8 cellular contexts compared by ENCODE assay signal in genomic region chr2:218892693-218893348, GRCh38. TPM values are rescaled to one million over a fixed set of nuclear protein-coding genes. Genes with fewer than 3 reads are reported as not detected.
DNase-seq lines count a peak whose midpoint lies in the region; ATAC-seq, FAIRE-seq and TF ChIP-seq lines count a peak whose summit lies in the region.

No MANE protein-coding gene starts in this region.

- peaks cover 78% of the 10 kb centered on the region for H3K27me3 ChIP-seq in astrocyte (ENCODE audit: insufficient read depth, low read length)

- peak overlapping the region; percentile 6 for H3K9ac ChIP-seq in astrocyte (ENCODE audit: low read length)

- H3K4me1 ChIP-seq in astrocyte (ENCODE audit: insufficient read depth, low read length), result peaks cover 23% of the 10 kb centered on the region

- DNase-seq in GM12891 (ENCODE audit: insufficient read length, low spot score) (peak; percentile 73), NCI-H1105 (lab: John Stamatoyannopoulos, UW) (peak; percentile 63), T-helper 22 cell (ENCODE audit: low read depth) (peak; percentile 84), astrocyte (ENCODE audit: low read depth) (peak; percentile 37), iPS-NIHi7 (ENCODE audit: extremely low spot score) (peak; percentile 75), NCI-H1048 (lab: John Stamatoyannopoulos, UW) (no peak)
- peak; percentile 83 for DNase-seq in stimulated activated CD4-positive, alpha-beta T cell treated with anti-CD3 and anti-CD28 coated beads, Interleukin-12 subunit alpha, Interleukin-12 subunit beta, amount 100 ng/mL, for 4 hours

- no peaks in the 10 kb centered on the region for H3K36me3 Mint-ChIP-seq in astrocyte (ENCODE audit: low read depth, unreplicated experiment)

- peaks cover 9% of the 10 kb centered on the region for H3K9me3 Mint-ChIP-seq in astrocyte (ENCODE audit: unreplicated experiment)

- TF ChIP-seq CTCF in astrocyte (IDR thresholded peaks at IDR 0.05; ENCODE audit: insufficient read depth, low read depth, low read length), result no peak

- no peak for TF ChIP-seq POLR2A in GM12891 (IDR thresholded peaks at IDR 0.05; ENCODE audit: low read depth, low read length)

- no peaks in the 10 kb centered on the region for H4K20me1 ChIP-seq in astrocyte (ENCODE audit: insufficient read depth, low read length)

- H3K4me3 Mint-ChIP-seq in astrocyte (ENCODE audit: unreplicated experiment), result peak overlapping the region; percentile 64

- peak overlapping the region; percentile 83 for H3K4me2 ChIP-seq in astrocyte (ENCODE audit: low read length)

- H3K27ac Mint-ChIP-seq in astrocyte (ENCODE audit: unreplicated experiment), result no peak overlapping the region

- no peak overlapping the region for H3K27ac ChIP-seq in astrocyte (ENCODE audit: low read depth, low read length)

- peak overlapping the region; percentile 80 for H2AFZ ChIP-seq in astrocyte (ENCODE audit: low read depth, low read length)

- no peaks in the 10 kb centered on the region for H3K9me3 ChIP-seq in astrocyte (ENCODE audit: insufficient read depth, low read depth, low read length)

- peaks cover 20% of the 10 kb centered on the region for H3K4me1 Mint-ChIP-seq in astrocyte (ENCODE audit: low read depth, unreplicated experiment)

- peak; percentile 44 for ATAC-seq in HG02610 (IDR thresholded peaks at IDR 0.05; ENCODE audit: unreplicated experiment)

- H3K79me2 ChIP-seq in astrocyte (ENCODE audit: insufficient read depth, low read length), result no peaks in the 10 kb centered on the region

- no peaks in the 10 kb centered on the region for H3K36me3 ChIP-seq in astrocyte (ENCODE audit: insufficient read depth, low read length)

- peaks cover 67% of the 10 kb centered on the region for H3K27me3 Mint-ChIP-seq in astrocyte (ENCODE audit: low read depth, unreplicated experiment)

- FAIRE-seq in GM12891 (lab: Jason Lieb, UNC) (peak; percentile 100), astrocyte (lab: Jason Lieb, UNC) (no peak)

- H3K4me3 ChIP-seq in astrocyte (ENCODE audit: insufficient read depth, low read depth, low read length), result peak overlapping the region; percentile 42

TF ChIP-seq in GM12891, 5 proteins besides CTCF, POLR2A, EP300 and RAD21:
- peak; percentile 67 for TF ChIP-seq SPI1 (IDR thresholded peaks at IDR 0.05; ENCODE audit: low read depth, low read length)
- peak; percentile 50; the same call in 1 of the 2 replicates for TF ChIP-seq POLR2AphosphoS5 (IDR thresholded peaks at IDR 0.05; ENCODE audit: low read depth, low read length)
- TF ChIP-seq POU2F2 (IDR thresholded peaks at IDR 0.05; ENCODE audit: low read depth, low read length), result no peak
- TF ChIP-seq PAX5 (IDR thresholded peaks at IDR 0.05; ENCODE audit: insufficient read depth, low read length, severe bottlenecking), result peak; percentile 21
- no peak for TF ChIP-seq TAF1 (IDR thresholded peaks at IDR 0.05; ENCODE audit: low read depth, low read length)

RNA-seq across cellular contexts. Expression of gene WNT10A, which starts 12.2 kb away (rescaled TPM):
- 34.4 TPM for polyA plus RNA-seq in GM12891 (2012; ENCODE audit: low read depth, missing spikeins)
- total RNA-seq in astrocyte, result 0.91 and 2.5 TPM in 2 replicates

RNA-seq across cellular contexts. Expression of gene WNT6, which starts 33.2 kb away (rescaled TPM):
- not detected for polyA plus RNA-seq in GM12891 (2012; ENCODE audit: low read depth, missing spikeins)
- 1.3 and 2.6 TPM in 2 replicates for total RNA-seq in astrocyte
